In genomic region chr3:123884258-123884831, GRCh38 we compare ENCODE assay signal across 9 cellular contexts. TPM values are rescaled to one million over a fixed set of nuclear protein-coding genes. Genes with fewer than 3 reads are reported as not detected.
DNase-seq lines count a peak whose midpoint lies in the region; TF ChIP-seq lines count a peak whose summit lies in the region.
"Had no signal": no experiment of that assay in that cellular context is flagged by ENCODE, and none has a peak within 500 bp of the region (broad histone marks: within the 10 kb centered on the region; RNA-seq: fewer than 3 reads in every experiment).

MYLK (minus strand) TSS chr3:123884332; CDS start chr3:123793841, 90,491 bp downstream.

- intact Hi-C loops in esophagus squamous epithelium (cut with DNase I) = no loop called here

- H3K4me3 ChIP-seq in WERI-Rb-1 (ENCODE audit: low read depth, low read length) = peak within 1 kb of the TSS; percentile 69
- peak within 1 kb of the TSS; percentile 14 to 69 (median 44) for H3K4me3 ChIP-seq in esophagus squamous epithelium

- no peak for TF ChIP-seq CTCF in WERI-Rb-1 (IDR thresholded peaks at IDR 0.05; ENCODE audit: low read depth, low read length)
- no peak for TF ChIP-seq CTCF in esophagus squamous epithelium (IDR thresholded peaks at IDR 0.05)

- TF ChIP-seq POLR2A in esophagus squamous epithelium (IDR thresholded peaks at IDR 0.05) = no peak

- DNase-seq in GM04504 (ENCODE audit: low read depth) = peak; percentile 85
- DNase-seq in HEK293T (ENCODE audit: extremely low spot score) = peak; percentile 86
- peak; percentile 55 for DNase-seq in NCI-H2081 treated with DMSO at 0.1 percent for 48 hours (lab: John Stamatoyannopoulos, UW)
- DNase-seq in WERI-Rb-1 = peak; percentile 97
- DNase-seq in esophagus squamous epithelium (lab: John Stamatoyannopoulos, UW) = no peak
- DNase-seq in mucosa of gallbladder (ENCODE audit: low spot score) = peak; percentile 21
- DNase-seq in stromal cell of bone marrow (ENCODE audit: low read depth) = peak; percentile 79
- DNase-seq in KG1 (lab: John Stamatoyannopoulos, UW) = no peak

- H3K9me3 ChIP-seq in WERI-Rb-1 (ENCODE audit: severe bottlenecking) (no peaks in the 10 kb centered on the region), esophagus squamous epithelium (no peaks in the 10 kb centered on the region)

- 7 to 22% methylated on average over 8 to 15 of the region's 58 CpGs for WGBS in esophagus squamous epithelium, 2 donors

- CTCF ChIA-PET in HEK293T (lab: Yijun Ruan, JAX) = no interaction called here

- H3K4me1 ChIP-seq in esophagus squamous epithelium = peaks cover 0 to 13% (median 9%) of the 10 kb centered on the region in 3 donors

- H3K36me3 ChIP-seq in WERI-Rb-1 (no peaks in the 10 kb centered on the region), esophagus squamous epithelium (no peaks in the 10 kb centered on the region)

- POLR2A ChIA-PET in HEK293T (lab: Yijun Ruan, JAX) = no interaction called here

- H3K27me3 ChIP-seq in WERI-Rb-1 (ENCODE audit: insufficient read depth, low read depth, severe bottlenecking) (no peaks in the 10 kb centered on the region), esophagus squamous epithelium (peaks cover 0 to 68% (median 0%) of the 10 kb centered on the region in 4 donors)

- H3K27ac ChIP-seq in WERI-Rb-1 (peak within 1 kb of the TSS; percentile 60), esophagus squamous epithelium (peak within 1 kb of the TSS in 1 of 4 donors; percentile 21)
- H3K27ac ChIP-seq: epithelial cell of prostate had no signal

TF ChIP-seq in HEK293T, 16 proteins besides CTCF, POLR2A, EP300 and RAD21:
- TF ChIP-seq NFRKB (IDR thresholded peaks at IDR 0.05) = no peak
- TF ChIP-seq FOXA1 (IDR thresholded peaks at IDR 0.05) = no peak
- TF ChIP-seq L3MBTL2 (conservative IDR thresholded peaks at IDR 0.05) = peak; percentile 44; the same call in 1 of the 2 replicates
- TF ChIP-seq TARDBP (IDR thresholded peaks at IDR 0.05) = no peak

RNA-seq across cellular contexts. Expression of gene MYLK, which starts in this region (rescaled TPM):
- total RNA-seq in esophagus squamous epithelium (100 to 1,000 TPM in 1 of 4 donors, 10 to 100 TPM in 3; 10.7 to 320 (median 42.0) TPM), mucosa of gallbladder (671 TPM)

Comparison
In these comparisons a context has a peak if more than half of its experiments do, and no peak if none do; other contexts are left out.
1. DNase-seq: peak in GM04504 (single experiment), HEK293T (single experiment), NCI-H2081 treated with DMSO at 0.1 percent for 48 hours (single experiment), WERI-Rb-1 (single experiment), mucosa of gallbladder (single experiment) and stromal cell of bone marrow (single experiment); none in esophagus squamous epithelium (single experiment) and KG1 (single experiment).